Comparison of ENCODE assay signal across 14 cellular contexts in genomic region chr14:103702497-103703432, GRCh38. TPM values are rescaled to one million over a fixed set of nuclear protein-coding genes. Genes with fewer than 3 reads are reported as not detected.
DNase-seq lines count a peak whose midpoint lies in the region; TF ChIP-seq lines count a peak whose summit lies in the region.
"Had no signal": no experiment of that assay in that cellular context is flagged by ENCODE, and none has a peak within 500 bp of the region (broad histone marks: within the 10 kb centered on the region; RNA-seq: fewer than 3 reads in every experiment).

No MANE protein-coding gene starts in this region.

- H3K27me3 Mint-ChIP-seq in T-helper 2 cell treated with Interferon-gamma antibody and Interleukin-4, amounts not matched to agents 5 μg/mL and 100 μg/mL, for 36 hours (ENCODE audit: low read depth) = no peaks in the 10 kb centered on the region
- H3K27me3 Mint-ChIP-seq in brain (no peaks in the 10 kb centered on the region), nephron progenitor cell (ENCODE audit: low read depth, poor library complexity) (peaks cover 3% of the 10 kb centered on the region)

- TF ChIP-seq CTCF in brain (conservative IDR thresholded peaks at IDR 0.05) (no peak), nephron progenitor cell (IDR thresholded peaks at IDR 0.05) (no peak)

- H3K4me3 Mint-ChIP-seq in T-helper 2 cell treated with Interferon-gamma antibody and Interleukin-4, amounts not matched to agents 5 μg/mL and 100 μg/mL, for 36 hours = no peak overlapping the region
- H3K4me3 Mint-ChIP-seq in brain = no peak overlapping the region
- H3K4me3 Mint-ChIP-seq in nephron progenitor cell = no peak overlapping the region
- H3K4me3 Mint-ChIP-seq: activated T-cell treated with anti-CD3 and anti-CD28 coated beads, Interleukin-2, amount 50 U/mL, for 4 hours; CD8-positive, alpha-beta memory T cell had no signal

- H3K36me3 Mint-ChIP-seq in T-helper 2 cell treated with Interferon-gamma antibody and Interleukin-4, amounts not matched to agents 5 μg/mL and 100 μg/mL, for 36 hours (ENCODE audit: low read depth) = peaks cover 26% of the 10 kb centered on the region
- H3K36me3 Mint-ChIP-seq in brain (peaks cover 19% of the 10 kb centered on the region), nephron progenitor cell (ENCODE audit: low read depth) (peaks cover 14% of the 10 kb centered on the region)

- H3K27me3 ChIP-seq in HUES6 (ENCODE audit: control insufficient read depth, insufficient read depth, low read length) = no peaks in the 10 kb centered on the region

- H3K9me3 ChIP-seq in HUES6 (ENCODE audit: control insufficient read depth, insufficient read depth, low read depth, low read length) = no peaks in the 10 kb centered on the region

- peak overlapping the region; percentile 16 for H3K9ac ChIP-seq in HUES6 (ENCODE audit: low read length)

- peak overlapping the region; percentile 57 for H3K27ac Mint-ChIP-seq in T-helper 2 cell treated with Interferon-gamma antibody and Interleukin-4, amounts not matched to agents 5 μg/mL and 100 μg/mL, for 36 hours
- H3K27ac Mint-ChIP-seq in brain (peak overlapping the region in 3 of 5 experiments; percentile 36 to 77 (median 73)), nephron progenitor cell (peak overlapping the region; percentile 84)

- H3K4me1 Mint-ChIP-seq in T-helper 2 cell treated with Interferon-gamma antibody and Interleukin-4, amounts not matched to agents 5 μg/mL and 100 μg/mL, for 36 hours (ENCODE audit: low read depth) = no peaks in the 10 kb centered on the region
- no peaks in the 10 kb centered on the region for H3K4me1 Mint-ChIP-seq in brain
- peaks cover 33% of the 10 kb centered on the region for H3K4me1 Mint-ChIP-seq in nephron progenitor cell

- no peak overlapping the region for H3K27ac ChIP-seq in HUES6 (ENCODE audit: low read depth, low read length)

- no peak overlapping the region for H3K4me3 ChIP-seq in HUES6 (ENCODE audit: low read depth, low read length)

- no peaks in the 10 kb centered on the region for H3K4me1 ChIP-seq in HUES6 (ENCODE audit: control insufficient read depth, insufficient read depth, low read length)

- no peaks in the 10 kb centered on the region for H3K9me3 Mint-ChIP-seq in T-helper 2 cell treated with Interferon-gamma antibody and Interleukin-4, amounts not matched to agents 5 μg/mL and 100 μg/mL, for 36 hours
- H3K9me3 Mint-ChIP-seq in brain (no peaks in the 10 kb centered on the region), nephron progenitor cell (no peaks in the 10 kb centered on the region)
- H3K9me3 Mint-ChIP-seq: activated T-cell treated with anti-CD3 and anti-CD28 coated beads, Interleukin-2, amount 50 U/mL, for 4 hours; CD8-positive, alpha-beta memory T cell had no signal

- H3K36me3 ChIP-seq in HUES6 (ENCODE audit: control insufficient read depth, insufficient read depth, low read length) = peaks cover 94% of the 10 kb centered on the region

- no peak for DNase-seq in T-helper 2 cell treated with Interferon-gamma antibody and Interleukin-4, amounts not matched to agents 5 μg/mL and 100 μg/mL, for 36 hours (ENCODE audit: low spot score)
- DNase-seq in T-helper 2 cell = no peak
- DNase-seq in nephron progenitor cell = no peak
- DNase-seq in activated effector memory CD4-positive, alpha-beta T cell treated with anti-CD3 and anti-CD28 coated beads, Interleukin-2, amount 50 U/mL, for 16 hours = no peak
- no peak for DNase-seq in D341Med (ENCODE audit: low spot score)
- no peak for DNase-seq in NCI-H1930 (lab: John Stamatoyannopoulos, UW)
- DNase-seq: activated CD4-positive, alpha-beta T cell treated with anti-CD3 and anti-CD28 coated beads for 1 hour; activated T-cell treated with anti-CD3 and anti-CD28 coated beads, Interleukin-2, amount 50 U/mL, for 4 hours; NCI-H510A treated with DMSO at 0.1 percent for 48 hours; stimulated activated CD4-positive, alpha-beta T cell treated with anti-CD3 and anti-CD28 coated beads, Interleukin-2, amount 100 ng/mL, for 48 hours; trophoblast cell had no signal

RNA-seq across cellular contexts. Expression of gene XRCC3, which starts 12.5 kb away (rescaled TPM):
- 17.5 TPM for polyA plus RNA-seq in brain (ENCODE audit: insufficient read depth, low read depth, low replicate concordance)

RNA-seq across cellular contexts. Expression of gene ZFYVE21, which starts 12.8 kb away (rescaled TPM):
- polyA plus RNA-seq in brain (ENCODE audit: insufficient read depth, low read depth, low replicate concordance) = 47.5 TPM
